In the genomic region with DNA sequence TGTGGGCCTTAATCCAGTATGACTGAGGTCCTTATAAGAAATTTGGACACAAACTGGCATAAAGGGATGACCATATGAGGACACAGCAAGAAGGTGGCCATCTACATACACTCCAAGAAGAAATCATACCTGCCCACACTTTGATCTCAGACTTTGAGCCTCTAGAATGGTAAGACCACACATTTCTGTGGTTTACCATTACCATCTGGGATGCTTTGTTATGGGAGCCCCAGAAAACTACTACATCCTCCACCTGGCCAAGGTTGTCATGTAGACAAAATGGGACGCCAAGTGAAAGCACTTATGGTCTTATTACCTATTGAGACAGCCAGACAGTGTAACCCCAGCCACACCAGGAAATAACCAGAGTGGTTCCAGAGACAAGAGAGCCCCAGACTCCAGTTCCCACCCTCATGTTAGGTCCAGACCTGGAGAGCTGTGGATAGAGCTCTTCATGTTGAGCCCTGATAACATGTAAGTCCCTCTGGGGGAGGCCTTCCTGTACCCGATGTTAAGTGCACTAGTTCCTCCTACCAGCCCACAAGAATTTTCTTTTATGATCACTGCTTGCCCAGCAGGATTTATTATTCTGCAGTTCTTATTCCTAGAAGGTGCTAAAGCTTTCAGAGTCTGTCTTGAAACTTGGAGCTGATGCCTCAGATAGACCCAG, we compare ENCODE assay signal across 24 cellular contexts. TPM values are rescaled to one million over a fixed set of nuclear protein-coding genes. Genes with fewer than 3 reads are reported as not detected.
"Had no signal": no experiment of that assay in that cellular context is flagged by ENCODE, and none has a peak within 500 bp of the region (broad histone marks: within the 10 kb centered on the region; RNA-seq: fewer than 3 reads in every experiment).

No MANE protein-coding gene starts in this region.

- H3K27ac ChIP-seq: dorsolateral prefrontal cortex, hepatocyte, neural progenitor cell, ovary, right atrium auricular region, suprapubic skin, thyroid gland had no signal

- H3K9me3 Mint-ChIP-seq: neural progenitor cell, type B pancreatic cell had no signal

- H3K4me2 ChIP-seq: hepatocyte, neural progenitor cell had no signal

- H3K4me3 Mint-ChIP-seq: natural killer cell treated with Interleukin-12 subunit alpha and Interleukin-12 subunit beta and Interleukin-15 and Interleukin-18, amount 100 ng/mL, for 72 hours; neural progenitor cell; type B pancreatic cell had no signal

- H3K36me3 ChIP-seq: neural progenitor cell, ovary, right atrium auricular region, suprapubic skin, thyroid gland had no signal

- H3K9ac ChIP-seq: neural progenitor cell had no signal

- H3K36me3 Mint-ChIP-seq: neural progenitor cell, type B pancreatic cell had no signal

- H3K27ac Mint-ChIP-seq: neural progenitor cell, type B pancreatic cell had no signal

- FAIRE-seq: kidney, small intestine, urothelium cell line had no signal

- H3K4me1 ChIP-seq: neural progenitor cell had no signal

- H3K27me3 ChIP-seq: neural progenitor cell, ovary, thyroid gland had no signal

- ATAC-seq: left colon; left ventricle myocardium superior; natural killer cell treated with Interleukin-12 subunit alpha and Interleukin-12 subunit beta and Interleukin-15 and Interleukin-18, amount 100 ng/mL, for 72 hours had no signal

- H3K79me2 ChIP-seq: hepatocyte had no signal

- H3K4me3 ChIP-seq: dorsolateral prefrontal cortex, hepatocyte, lung, neural progenitor cell, ovary, right atrium auricular region, suprapubic skin, thyroid gland had no signal

- H2AFZ ChIP-seq: hepatocyte, neural progenitor cell had no signal

- DNase-seq: dorsolateral prefrontal cortex; effector CD8-positive, alpha-beta T cell; foreskin melanocyte; head of caudate nucleus; kidney; left colon; left ventricle myocardium superior; mesenchymal stem cell; midbrain; nucleus accumbens; ovary; small intestine; stimulated activated CD4-positive, alpha-beta T cell treated with anti-CD3 and anti-CD28 coated beads, Interleukin-12 subunit alpha, Interleukin-12 subunit beta, amount 100 ng/mL, for 4 hours; stimulated activated naive CD4-positive, alpha-beta T cell treated with Interleukin-2 at 50 U/mL for 16 hours; thyroid gland had no signal

- H3K9me3 ChIP-seq: ovary, right atrium auricular region, suprapubic skin, thyroid gland had no signal

RNA-seq across cellular contexts. Expression of gene FIGLA, which starts 17.8 kb away (rescaled TPM):
- total RNA-seq: hepatocyte, kidney, left colon, left ventricle myocardium superior, posterior vena cava, right atrium auricular region, suprapubic skin, thyroid gland had no signal
- polyA plus RNA-seq: hepatocyte, small intestine had no signal

RNA-seq across cellular contexts. Expression of gene CLEC4F, which starts 47.8 kb away (rescaled TPM):
- total RNA-seq: hepatocyte had no signal
- polyA plus RNA-seq: hepatocyte had no signal
